8 cellular contexts compared by ENCODE assay signal in genomic region chr16:54287018-54287757, GRCh38. TPM values are rescaled to one million over a fixed set of nuclear protein-coding genes. Genes with fewer than 3 reads are reported as not detected.
DNase-seq lines count a peak whose midpoint lies in the region; ATAC-seq and TF ChIP-seq lines count a peak whose summit lies in the region.

No MANE protein-coding gene starts in this region.

- H3K27me3 ChIP-seq in left lung (peaks cover 69 to 100% of the 10 kb centered on the region in 2 donors), tibial artery (peaks cover 0 to 16% of the 10 kb centered on the region in 2 donors)

- H3K4me3 ChIP-seq in astrocyte of the cerebellum (ENCODE audit: low read depth, low read length), result peak overlapping the region; percentile 78
- peak overlapping the region; percentile 47 to 53 for H3K4me3 ChIP-seq in left lung
- peak overlapping the region; percentile 66 to 91 for H3K4me3 ChIP-seq in tibial artery

- DNase-seq in activated CD8-positive, alpha-beta memory T cell treated with anti-CD3 and anti-CD28 coated beads, Interleukin-2, amount 50 U/mL, for 48 hours, result peak; percentile 52
- DNase-seq in activated CD8-positive, alpha-beta memory T cell treated with anti-CD3 and anti-CD28 coated beads for 24 hours, result no peak
- DNase-seq in astrocyte of the cerebellum (ENCODE audit: low read depth) (no peak), left lung (peak in 1 of 2 donors; percentile 79), tibial artery (no peak), cerebellar nuclear complex (lab: John Stamatoyannopoulos, UW) (no peak)

- TF ChIP-seq CTCF in astrocyte of the cerebellum (IDR thresholded peaks at IDR 0.05; ENCODE audit: low read depth, low read length, missing control alignments) (no peak), left lung (IDR thresholded peaks at IDR 0.05) (no peak), tibial artery (IDR thresholded peaks at IDR 0.05) (no peak)

- in situ Hi-C loops in astrocyte of the cerebellum (cut with HindIII; ENCODE audit: low sequenced_read_pairs), result loop anchor here (10.0 kb wide), 1 partner anchor 512 kb away; no protein-coding TSS in a partner anchor

- H3K9me3 ChIP-seq in left lung (no peaks in the 10 kb centered on the region), tibial artery (no peaks in the 10 kb centered on the region)

- intact Hi-C loops in left lung (cut with DNase I) (loop anchor here in 1 of 2 donors (10.0 kb wide), 1 partner anchor 648 kb away; the partner anchor contains the start of gene IRX5), tibial artery (cut with DNase I; ENCODE audit: low total_unique reads) (loop anchor here (5.0 to 10.0 kb wide), 3 partner anchors 92 to 645 kb away; partner anchors contain the start of gene IRX5)

- ATAC-seq in left lung (peak; percentile 8), HG03342 (IDR thresholded peaks at IDR 0.05; ENCODE audit: unreplicated experiment) (no peak), HG03442 (IDR thresholded peaks at IDR 0.05; ENCODE audit: unreplicated experiment) (no peak)

- H3K36me3 ChIP-seq in left lung (no peaks in the 10 kb centered on the region), tibial artery (peaks cover 0 to 14% (median 0%) of the 10 kb centered on the region in 3 donors)

- H3K27ac ChIP-seq in left lung (peak overlapping the region; percentile 69 to 83), tibial artery (peak overlapping the region; percentile 77 to 91)

- H3K4me1 ChIP-seq in left lung, result peaks cover 0 to 30% of the 10 kb centered on the region in 2 donors
- peaks cover 0 to 45% (median 33%) of the 10 kb centered on the region in 4 donors for H3K4me1 ChIP-seq in tibial artery

RNA-seq across cellular contexts. Expression of gene IRX3, which starts 0.6 kb away (rescaled TPM):
- total RNA-seq in left lung, result 10 to 100 TPM; 40.7 to 42.0 TPM
